Comparison of ENCODE assay signal across 15 cellular contexts in the genomic region with DNA sequence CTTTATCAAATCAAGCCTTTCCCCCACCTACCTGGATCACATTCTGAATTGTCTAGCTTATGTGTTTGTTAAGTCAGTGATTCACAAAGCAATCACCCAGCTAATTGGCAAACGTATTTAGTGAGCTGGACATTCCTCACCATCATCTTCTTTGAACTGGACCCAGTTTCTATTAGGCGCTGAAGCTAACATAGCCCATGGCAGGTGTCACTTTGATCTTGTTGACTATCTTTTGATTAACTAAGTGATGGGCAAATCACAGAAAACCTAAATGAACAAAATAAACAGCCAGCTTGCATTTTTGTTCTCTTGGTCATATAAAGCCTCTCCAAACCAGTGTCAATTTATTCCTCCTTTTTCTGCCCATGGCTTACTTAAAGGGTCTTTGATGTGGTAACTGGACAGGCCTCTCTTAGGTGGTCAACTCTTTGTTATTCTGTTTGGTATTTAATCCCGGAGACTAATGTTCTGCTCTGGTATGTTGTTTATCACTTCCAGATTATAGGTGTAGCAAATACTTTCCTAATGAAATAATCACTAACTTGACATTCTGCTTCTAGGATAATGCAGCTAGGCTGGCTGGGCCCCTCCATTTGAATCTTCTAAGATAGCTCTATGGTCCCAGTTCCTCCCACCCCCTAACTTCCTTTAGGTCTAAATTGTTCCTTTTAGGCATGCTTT.
"Had no signal": no experiment of that assay in that cellular context is flagged by ENCODE, and none has a peak within 500 bp of the region (broad histone marks: within the 10 kb centered on the region; RNA-seq: fewer than 3 reads in every experiment).

No MANE protein-coding gene starts in this region.

- DNase-seq: activated CD4-positive, alpha-beta T cell treated with anti-CD3 and anti-CD28 coated beads, Interleukin-2, amount 10 ng/mL, durations not matched to agents 7 days and 5 days; activated CD4-positive, CD25-positive, alpha-beta regulatory T cell; activated naive CD4-positive, alpha-beta T cell treated with anti-CD3 and anti-CD28 coated beads, Interleukin-2, amount 50 U/mL, for 16 hours; activated T-cell treated with anti-CD3 and anti-CD28 coated beads for 4 hours; adrenal gland; body of pancreas; cortex of kidney; effector memory CD4-positive, alpha-beta T cell; erythroblast; left cardiac atrium; lower lobe of right lung; naive thymus-derived CD4-positive, alpha-beta T cell; small intestine had no signal

- FAIRE-seq: small intestine had no signal

- H3K27ac ChIP-seq: adrenal gland, body of pancreas, lower lobe of right lung, right atrium auricular region, tibial nerve had no signal

- H3K4me3 ChIP-seq: adrenal gland, body of pancreas, lower lobe of right lung, right atrium auricular region, tibial nerve had no signal

- H3K9me3 ChIP-seq: adrenal gland, body of pancreas, lower lobe of right lung, right atrium auricular region, tibial nerve had no signal

- H3K36me3 ChIP-seq: adrenal gland, lower lobe of right lung, right atrium auricular region, tibial nerve had no signal

- H3K4me1 ChIP-seq: adrenal gland, body of pancreas, lower lobe of right lung, right atrium auricular region, tibial nerve had no signal

- ATAC-seq: body of pancreas; left cardiac atrium; lower lobe of right lung; naive thymus-derived CD4-positive, alpha-beta T cell had no signal

- H3K27me3 ChIP-seq: body of pancreas, right atrium auricular region, tibial nerve had no signal
